Comparison of ENCODE assay signal across 8 cellular contexts in genomic region chr5:91499943-91500531, GRCh38.
DNase-seq lines count a peak whose midpoint lies in the region; ATAC-seq and TF ChIP-seq lines count a peak whose summit lies in the region.

No MANE protein-coding gene starts in this region.

- no peak for TF ChIP-seq EP300 in stomach (IDR thresholded peaks at IDR 0.05)

- no peaks in the 10 kb centered on the region for H3K9me2 ChIP-seq in DOHH2 (replicated peaks; ENCODE audit: control insufficient read depth, low read length)

- no peak overlapping the region for H3K4me2 ChIP-seq in DOHH2 (ENCODE audit: low read length)

- intact Hi-C loops in stomach (cut with DNase I; ENCODE audit: low total_unique reads): no loop called here

- DNase-seq in M059J (ENCODE audit: low read depth) (peak; percentile 51), T-helper 17 cell (no peak), globus pallidus (ENCODE audit: low spot score) (peak; percentile 32), stomach (no peak), GDM1 (lab: John Stamatoyannopoulos, UW) (no peak), MG63 (no peak)

- H3K79me2 ChIP-seq in DOHH2 (ENCODE audit: control insufficient read depth, low read length): no peaks in the 10 kb centered on the region

- TF ChIP-seq CTCF in DOHH2 (IDR thresholded peaks at IDR 0.05; ENCODE audit: low read depth, low read length, poor library complexity, severe bottlenecking): peak; percentile 64
- peak in 5 of 7 experiments; percentile 38 to 69 (median 53) for TF ChIP-seq CTCF in stomach (IDR thresholded peaks at IDR 0.05)

- WGBS in stomach, 5 donors: 0 to 1% (median 0%) methylated on average over 2 of the region's 2 CpGs

- peaks cover 24% of the 10 kb centered on the region for H3K27me3 Mint-ChIP-seq in T-helper 17 cell

- H3K4me3 Mint-ChIP-seq in T-helper 17 cell: no peak overlapping the region

- no peak overlapping the region for H3K27ac Mint-ChIP-seq in T-helper 17 cell

- H3K9me3 ChIP-seq in DOHH2 (ENCODE audit: control insufficient read depth, insufficient read depth, low read length) (no peaks in the 10 kb centered on the region), T-helper 17 cell (ENCODE audit: control insufficient read depth, low read length, poor library complexity, severe bottlenecking) (no peaks in the 10 kb centered on the region), stomach (no peaks in the 10 kb centered on the region), MG63 (no peaks in the 10 kb centered on the region)

- H3K4me3 ChIP-seq in DOHH2 (ENCODE audit: low read length) (no peak overlapping the region), stomach (no peak overlapping the region), MG63 (no peak overlapping the region)

- H3K4me1 ChIP-seq in DOHH2 (ENCODE audit: control insufficient read depth, low read length) (no peaks in the 10 kb centered on the region), stomach (peaks cover 0 to 4% (median 0%) of the 10 kb centered on the region in 4 donors)

- H3K27me3 ChIP-seq in DOHH2 (ENCODE audit: control insufficient read depth, low read length): peaks cover 9% of the 10 kb centered on the region
- no peaks in the 10 kb centered on the region for H3K27me3 ChIP-seq in stomach
- H3K27me3 ChIP-seq in MG63: no peaks in the 10 kb centered on the region; the same call in 1 of the 2 replicates

- TF ChIP-seq POLR2A in stomach (IDR thresholded peaks at IDR 0.05): no peak

- H3K36me3 Mint-ChIP-seq in T-helper 17 cell (ENCODE audit: low read depth): no peaks in the 10 kb centered on the region

- no peaks in the 10 kb centered on the region for H3F3A ChIP-seq in DOHH2 (ENCODE audit: control insufficient read depth, insufficient read depth)

- peak; percentile 59 for ATAC-seq in GM21367 (IDR thresholded peaks at IDR 0.05; ENCODE audit: unreplicated experiment)
- peak; percentile 39 for ATAC-seq in T-helper 17 cell

- no peaks in the 10 kb centered on the region for H4K20me1 ChIP-seq in DOHH2 (ENCODE audit: control insufficient read depth, insufficient read depth, low read depth, low read length)

- H3K27ac ChIP-seq in DOHH2 (ENCODE audit: low read depth, low read length) (no peak overlapping the region), stomach (no peak overlapping the region)

- H3K36me3 ChIP-seq in DOHH2 (ENCODE audit: control insufficient read depth, low read length) (no peaks in the 10 kb centered on the region), stomach (no peaks in the 10 kb centered on the region), MG63 (no peaks in the 10 kb centered on the region)

- H3K4me1 Mint-ChIP-seq in T-helper 17 cell: no peaks in the 10 kb centered on the region

Comparison
In these comparisons a context has a peak if more than half of its experiments do, and no peak if none do; other contexts are left out.
1. DNase-seq: peak in M059J (single experiment) and globus pallidus (single experiment); none in T-helper 17 cell (0 of 3), stomach (single experiment), GDM1 (single experiment) and MG63 (single experiment).